ENCODE assay signal across 18 cellular contexts in genomic region chr4:158181906-158182305, GRCh38. TPM values are rescaled to one million over a fixed set of nuclear protein-coding genes. Genes with fewer than 3 reads are reported as not detected.
"Had no signal": no experiment of that assay in that cellular context is flagged by ENCODE, and none has a peak within 500 bp of the region (broad histone marks: within the 10 kb centered on the region; RNA-seq: fewer than 3 reads in every experiment).

No MANE protein-coding gene starts in this region.

- H3K4me3 ChIP-seq: adrenal gland, stomach, thyroid gland, uterus had no signal

- H3K27ac ChIP-seq: adrenal gland, brain microvascular endothelial cell, thyroid gland, uterus had no signal

- H3K27me3 ChIP-seq: adrenal gland, brain microvascular endothelial cell, stomach, thyroid gland, uterus had no signal

- ATAC-seq: T-helper 17 cell had no signal

- H3K9me3 ChIP-seq: adrenal gland, stomach, thyroid gland, uterus had no signal

- H3K36me3 ChIP-seq: adrenal gland, brain microvascular endothelial cell, stomach, thyroid gland, uterus had no signal

- DNase-seq: activated CD4-positive, alpha-beta T cell treated with anti-CD3 and anti-CD28 coated beads, Interleukin-2, amount 10 ng/mL, durations not matched to agents 7 days and 5 days; activated CD4-positive, CD25-positive, alpha-beta regulatory T cell; activated naive CD4-positive, alpha-beta T cell treated with anti-CD3 and anti-CD28 coated beads, Interleukin-2, amount 10 ng/mL, durations not matched to agents 7 days and 5 days; activated T-cell treated with anti-CD3 and anti-CD28 coated beads for 4 hours; adrenal gland; brain microvascular endothelial cell; cerebellar nuclear complex; dermis blood vessel endothelial cell; endodermal cell; erythroblast; immature natural killer cell; stimulated activated CD4-positive, alpha-beta T cell treated with anti-CD3 and anti-CD28 coated beads, Interleukin-4, amount 100 ng/mL, for 4 hours; stomach; T-helper 17 cell; thyroid gland; uterus had no signal

- H3K4me1 ChIP-seq: uterus had no signal

RNA-seq across cellular contexts. Expression of gene GASK1B, which starts 9.1 kb away (rescaled TPM):
- total RNA-seq: activated CD4-positive, alpha-beta T cell treated with anti-CD3 and anti-CD28 coated beads, Interleukin-2, amount 10 ng/mL, durations not matched to agents 7 days and 5 days; activated CD8-positive, alpha-beta memory T cell treated with anti-CD3 and anti-CD28 coated beads for 36 hours; activated T-helper 2 cell treated with anti-CD3 and anti-CD28 coated beads, Interferon-gamma antibody, Interleukin-2, Interleukin-4, amounts not matched to agents 10 μg/mL and 5 μg/mL and 100 μg/mL, durations not matched to agents 14 hours and 24 hours and 36 hours had no signal

RNA-seq across cellular contexts. Expression of gene TMEM144, which starts 28.4 kb away (rescaled TPM):
- total RNA-seq: activated CD4-positive, alpha-beta T cell treated with anti-CD3 and anti-CD28 coated beads, Interleukin-2, amount 10 ng/mL, durations not matched to agents 7 days and 5 days; activated CD8-positive, alpha-beta memory T cell treated with anti-CD3 and anti-CD28 coated beads for 36 hours had no signal
